ENCODE assay signal across 8 cellular contexts in the genomic region with DNA sequence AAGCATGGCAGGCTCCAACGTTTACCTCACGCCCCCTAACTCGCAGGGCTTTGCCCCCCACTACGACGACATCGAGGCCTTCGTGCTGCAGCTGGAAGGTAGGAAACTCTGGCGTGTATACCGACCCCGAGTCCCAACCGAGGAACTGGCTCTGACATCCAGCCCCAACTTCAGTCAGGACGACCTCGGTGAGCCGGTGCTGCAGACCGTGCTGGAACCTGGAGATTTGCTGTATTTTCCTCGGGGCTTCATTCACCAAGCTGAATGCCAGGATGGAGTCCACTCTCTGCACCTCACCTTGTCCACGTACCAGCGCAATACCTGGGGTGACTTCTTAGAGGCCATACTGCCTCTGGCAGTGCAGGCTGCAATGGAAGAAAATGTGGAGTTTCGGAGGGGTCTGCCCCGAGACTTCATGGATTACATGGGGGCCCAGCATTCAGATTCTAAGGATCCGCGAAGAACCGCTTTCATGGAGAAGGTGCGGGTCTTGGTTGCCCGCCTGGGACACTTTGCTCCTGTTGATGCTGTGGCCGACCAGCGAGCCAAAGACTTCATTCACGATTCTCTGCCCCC.
A peak's percentile ranks its signal among the peaks of the same experiment; 100 is the strongest.
DNase-seq lines count a peak whose midpoint lies in the region; ATAC-seq lines count a peak whose summit lies in the region.

No MANE protein-coding gene starts in this region.

- H3K27me3 ChIP-seq in ACC112 (ENCODE audit: insufficient read depth, low read length) (no peaks in the 10 kb centered on the region), HUES6 (ENCODE audit: control insufficient read depth, insufficient read depth, low read length) (peaks cover 4% of the 10 kb centered on the region; the same call in 1 of the 2 replicates), muscle layer of duodenum (ENCODE audit: low read depth, low read length) (no peaks in the 10 kb centered on the region)

- H3K36me3 ChIP-seq in ACC112 (ENCODE audit: insufficient read depth, low read length), result no peaks in the 10 kb centered on the region; the same call in none of the 2 replicates
- peaks cover 15% of the 10 kb centered on the region for H3K36me3 ChIP-seq in HUES6 (ENCODE audit: control insufficient read depth, insufficient read depth, low read length)
- no peaks in the 10 kb centered on the region for H3K36me3 ChIP-seq in muscle layer of duodenum (ENCODE audit: control insufficient read depth in 1 of 2, insufficient read depth in 2 of 2, low read length in 2 of 2)

- ATAC-seq in central memory CD8-positive, alpha-beta T cell (replicated peaks; ENCODE audit: extremely low read depth, poor library complexity, severe bottlenecking), result no peak

- H3K9me3 ChIP-seq in HUES6 (ENCODE audit: control insufficient read depth, insufficient read depth, low read depth, low read length) (no peaks in the 10 kb centered on the region), muscle layer of duodenum (ENCODE audit: control insufficient read depth in 1 of 2, low read length in 2 of 2) (no peaks in the 10 kb centered on the region)

- H3K4me3 ChIP-seq in ACC112 (ENCODE audit: low read depth, low read length), result peak overlapping the region; percentile 99
- peak overlapping the region; percentile 83 for H3K4me3 ChIP-seq in HUES6 (ENCODE audit: low read depth, low read length)
- peak overlapping the region; percentile 73 to 81 for H3K4me3 ChIP-seq in muscle layer of duodenum (ENCODE audit: low read depth in 1 of 2, low read length in 2 of 2)

- H3K36me3 Mint-ChIP-seq in central memory CD8-positive, alpha-beta T cell (ENCODE audit: insufficient read depth), result peaks cover 33% of the 10 kb centered on the region

- no peaks in the 10 kb centered on the region for H3K9me3 Mint-ChIP-seq in central memory CD8-positive, alpha-beta T cell

- no peak for DNase-seq in central memory CD8-positive, alpha-beta T cell (ENCODE audit: low spot score in 2 of 2)
- no peak for DNase-seq in DMS 273 (lab: John Stamatoyannopoulos, UW; ENCODE audit: unreplicated experiment)
- no peak for DNase-seq in dedifferentiated amniotic fluid mesenchymal stem cell (ENCODE audit: extremely low spot score)
- no peak for DNase-seq in HK-2 (ENCODE audit: unreplicated experiment)
- DNase-seq in amniotic stem cell (lab: John Stamatoyannopoulos, UW), result no peak

- peak overlapping the region; percentile 87 for H3K4me3 Mint-ChIP-seq in central memory CD8-positive, alpha-beta T cell

- H3K27ac Mint-ChIP-seq in central memory CD8-positive, alpha-beta T cell (ENCODE audit: low read depth), result peak overlapping the region; percentile 49

- peak overlapping the region; percentile 93 for H3K9ac ChIP-seq in HUES6 (ENCODE audit: low read length)

- H3K4me1 ChIP-seq in ACC112 (ENCODE audit: control insufficient read depth, insufficient read depth, low read length, unreplicated experiment) (peaks cover 23% of the 10 kb centered on the region), HUES6 (ENCODE audit: control insufficient read depth, insufficient read depth, low read length) (peaks cover 13% of the 10 kb centered on the region), muscle layer of duodenum (ENCODE audit: control insufficient read depth in 1 of 2, insufficient read depth in 2 of 2, low read length in 2 of 2) (peaks cover 8 to 20% of the 10 kb centered on the region in 2 donors)

- peaks cover 38% of the 10 kb centered on the region for H3K4me1 Mint-ChIP-seq in central memory CD8-positive, alpha-beta T cell

- H3K27me3 Mint-ChIP-seq in central memory CD8-positive, alpha-beta T cell, result no peaks in the 10 kb centered on the region

- H2AFZ ChIP-seq in ACC112 (ENCODE audit: low read length, unreplicated experiment), result peak overlapping the region; percentile 87

- H3K79me2 ChIP-seq in ACC112 (ENCODE audit: control insufficient read depth, insufficient read depth, low read length, unreplicated experiment), result peaks cover 28% of the 10 kb centered on the region

- H3K27ac ChIP-seq in ACC112 (ENCODE audit: low read depth, low read length), result no peak overlapping the region
- H3K27ac ChIP-seq in HUES6 (ENCODE audit: low read depth, low read length), result no peak overlapping the region
- no peak overlapping the region for H3K27ac ChIP-seq in muscle layer of duodenum (ENCODE audit: low read length)
